In the genomic region with DNA sequence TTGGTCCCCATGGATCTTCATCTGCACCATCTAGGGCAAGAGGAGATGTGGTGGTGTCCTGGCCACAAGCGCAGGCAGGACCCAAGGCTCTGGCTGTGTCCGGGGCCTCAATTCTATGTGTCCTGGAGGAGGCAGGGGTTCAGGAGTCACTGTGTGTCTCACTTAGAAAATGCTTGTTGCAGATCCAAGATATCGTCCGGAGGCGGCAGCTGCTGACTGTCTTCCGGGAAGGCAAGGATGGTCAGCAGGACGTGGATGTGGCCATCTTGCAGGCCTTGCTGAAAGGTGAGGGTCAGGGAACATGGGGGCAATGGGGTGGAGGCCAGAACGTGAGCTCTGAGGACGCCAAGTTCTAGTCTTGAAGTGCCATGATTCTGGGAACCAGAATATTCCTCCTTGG, we compare ENCODE assay signal across 20 cellular contexts.
"Had no signal": no experiment of that assay in that cellular context is flagged by ENCODE, and none has a peak within 500 bp of the region (broad histone marks: within the 10 kb centered on the region; RNA-seq: fewer than 3 reads in every experiment).

No MANE protein-coding gene starts in this region.

- H3K27ac ChIP-seq: epithelial cell of prostate, esophagus muscularis mucosa, gastroesophageal sphincter, ovary, tibial nerve had no signal

- H3K27me3 Mint-ChIP-seq: dendritic cell treated with granulocyte-macrophage colony-stimulating factor and Interleukin-4, amounts not matched to agents 40 ng/mL and 50 ng/mL, for 4 days; naive thymus-derived CD4-positive, alpha-beta T cell had no signal

- H3K27ac Mint-ChIP-seq: dendritic cell treated with granulocyte-macrophage colony-stimulating factor and Interleukin-4, amounts not matched to agents 40 ng/mL and 50 ng/mL, for 4 days; effector memory CD8-positive, alpha-beta T cell; naive thymus-derived CD4-positive, alpha-beta T cell; progenitor cell of endocrine pancreas; stimulated activated effector memory CD8-positive, alpha-beta T cell treated with anti-CD3 and anti-CD28 coated beads, Interleukin-12 subunit alpha, Interleukin-12 subunit beta, amount 100 ng/mL, for 72 hours had no signal

- H3K27me3 ChIP-seq: ovary, tibial nerve had no signal

- H3K4me1 Mint-ChIP-seq: stimulated activated effector memory CD8-positive, alpha-beta T cell treated with anti-CD3 and anti-CD28 coated beads, Interleukin-12 subunit alpha, Interleukin-12 subunit beta, amount 100 ng/mL, for 72 hours had no signal

- H3K4me3 Mint-ChIP-seq: dendritic cell treated with granulocyte-macrophage colony-stimulating factor and Interleukin-4, amounts not matched to agents 40 ng/mL and 50 ng/mL, for 4 days; effector memory CD8-positive, alpha-beta T cell; naive thymus-derived CD4-positive, alpha-beta T cell; stimulated activated effector memory CD8-positive, alpha-beta T cell treated with anti-CD3 and anti-CD28 coated beads, Interleukin-12 subunit alpha, Interleukin-12 subunit beta, amount 100 ng/mL, for 72 hours had no signal

- H3K4me3 ChIP-seq: esophagus muscularis mucosa, gastroesophageal sphincter, lung, ovary, tibial nerve had no signal

- DNase-seq: effector memory CD8-positive, alpha-beta T cell; glutamatergic neuron; left cardiac atrium; left ventricle myocardium superior; mesendoderm; naive thymus-derived CD4-positive, alpha-beta T cell; nucleus accumbens; right cardiac atrium; stimulated activated CD4-positive, alpha-beta T cell treated with anti-CD3 and anti-CD28 coated beads, Interleukin-4, amount 100 ng/mL, for 1 hour; stimulated activated CD8-positive, alpha-beta memory T cell treated with anti-CD3 and anti-CD28 coated beads, Interleukin-4, amount 100 ng/mL, for 48 hours; stimulated activated naive CD8-positive, alpha-beta T cell treated with anti-CD3 and anti-CD28 coated beads, Interleukin-15, Interleukin-2, amounts not matched to agents 100 U/mL and 50 U/mL, for 24 hours had no signal

- H3K36me3 Mint-ChIP-seq: stimulated activated effector memory CD8-positive, alpha-beta T cell treated with anti-CD3 and anti-CD28 coated beads, Interleukin-12 subunit alpha, Interleukin-12 subunit beta, amount 100 ng/mL, for 72 hours had no signal

- H3K36me3 ChIP-seq: esophagus muscularis mucosa, gastroesophageal sphincter, ovary had no signal

- ATAC-seq: effector memory CD8-positive, alpha-beta T cell; gastroesophageal sphincter; left cardiac atrium; left ventricle myocardium superior; naive thymus-derived CD4-positive, alpha-beta T cell; right cardiac atrium; stimulated activated effector memory CD8-positive, alpha-beta T cell treated with anti-CD3 and anti-CD28 coated beads, Interleukin-12 subunit alpha, Interleukin-12 subunit beta, amount 100 ng/mL, for 72 hours; stimulated activated naive CD8-positive, alpha-beta T cell treated with anti-CD3 and anti-CD28 coated beads, Interleukin-15, Interleukin-2, amounts not matched to agents 100 U/mL and 50 U/mL, for 24 hours had no signal

- H3K4me1 ChIP-seq: esophagus muscularis mucosa, gastroesophageal sphincter, tibial nerve had no signal
